In genomic region chr5:127011961-127012644, GRCh38 we compare ENCODE assay signal across 10 cellular contexts. TPM values are rescaled to one million over a fixed set of nuclear protein-coding genes. Genes with fewer than 3 reads are reported as not detected.
DNase-seq lines count a peak whose midpoint lies in the region; ATAC-seq and TF ChIP-seq lines count a peak whose summit lies in the region.
"Had no signal": no experiment of that assay in that cellular context is flagged by ENCODE, and none has a peak within 500 bp of the region (broad histone marks: within the 10 kb centered on the region; RNA-seq: fewer than 3 reads in every experiment).

No MANE protein-coding gene starts in this region.

- H3K36me3 Mint-ChIP-seq in mesothelial cell of epicardium = no peaks in the 10 kb centered on the region

- peaks cover 12% of the 10 kb centered on the region for H3K4me1 Mint-ChIP-seq in mesothelial cell of epicardium

- ATAC-seq in GM18519 (IDR thresholded peaks at IDR 0.05; ENCODE audit: low FRiP score, unreplicated experiment) (peak; percentile 55), GM21576 (IDR thresholded peaks at IDR 0.05; ENCODE audit: unreplicated experiment) (peak; percentile 71), HG03432 (IDR thresholded peaks at IDR 0.05; ENCODE audit: unreplicated experiment) (peak; percentile 82), left ventricle myocardium superior (peak; percentile 47)

- H3K27me3 Mint-ChIP-seq in mesothelial cell of epicardium (ENCODE audit: low read depth) = no peaks in the 10 kb centered on the region

- no peak for TF ChIP-seq CTCF in mesothelial cell of epicardium (IDR thresholded peaks at IDR 0.05; ENCODE audit: unreplicated experiment)

- DNase-seq in left ventricle myocardium superior (no peak), NCI-H1048 (lab: John Stamatoyannopoulos, UW) (no peak), mesothelial cell of epicardium (ENCODE audit: low spot score in 2 of 2, unreplicated experiment in 2 of 2) (no peak), A172 (ENCODE audit: low spot score) (no peak), NCI-H748 treated with DMSO at 0.1 percent for 48 hours (lab: John Stamatoyannopoulos, UW) (no peak)
- DNase-seq: GF-D8, head of caudate nucleus had no signal

- intact Hi-C loops in left ventricle myocardium superior (cut with micrococcal nuclease) = loop anchor here (10.0 kb wide), 1 partner anchor 47 kb away; no protein-coding TSS in a partner anchor

- no peak overlapping the region for H3K4me3 Mint-ChIP-seq in mesothelial cell of epicardium

- no peaks in the 10 kb centered on the region for H3K9me3 Mint-ChIP-seq in mesothelial cell of epicardium

- no peak overlapping the region for H3K27ac Mint-ChIP-seq in mesothelial cell of epicardium

RNA-seq across cellular contexts. Expression of gene MARCHF3, which starts 18.3 kb away (rescaled TPM):
- total RNA-seq in left ventricle myocardium superior (25.0 TPM), mesothelial cell of epicardium (8.0 to 9.4 TPM (median 8.5 TPM) in 3 replicates)
- total RNA-seq in A172 (2014; rRNA removed; shearing (Covaris generic)) = 4.8 and 6.4 TPM in 2 replicates
